8 cellular contexts compared by ENCODE assay signal in genomic region chr2:218290316-218291261, GRCh38. TPM values are rescaled to one million over a fixed set of nuclear protein-coding genes. Genes with fewer than 3 reads are reported as not detected.
DNase-seq lines count a peak whose midpoint lies in the region; ATAC-seq, FAIRE-seq and TF ChIP-seq lines count a peak whose summit lies in the region.

No MANE protein-coding gene starts in this region.

- no peak overlapping the region for H2BK5ac ChIP-seq in neuronal stem cell (ENCODE audit: low read length)

- DNase-seq in GM12892 (ENCODE audit: insufficient read length) (peak; percentile 57), MM.1S (peak; percentile 80), immature natural killer cell (peak; percentile 23 to 36 (median 29)), testis (no peak), neuronal stem cell (ENCODE audit: low spot score) (no peak), ureter (ENCODE audit: low spot score) (no peak)
- peak; percentile 80 for DNase-seq in activated effector memory CD4-positive, alpha-beta T cell treated with anti-CD3 and anti-CD28 coated beads, Interleukin-2, amount 50 U/mL, for 16 hours

- H3K27ac ChIP-seq in MM.1S (ENCODE audit: low read length) (peak overlapping the region; percentile 83), testis (peak overlapping the region; percentile 88 to 96), neuronal stem cell (replicated peaks; ENCODE audit: low read length) (no peak overlapping the region)

- FAIRE-seq in GM12892 (lab: Jason Lieb, UNC) = peak; percentile 69

- peak; percentile 54 for ATAC-seq in GM21737 (IDR thresholded peaks at IDR 0.05; ENCODE audit: unreplicated experiment)

- peaks cover 46% of the 10 kb centered on the region for H3F3A ChIP-seq in MM.1S (ENCODE audit: insufficient read depth, low read length)

- H3K79me2 ChIP-seq in MM.1S (ENCODE audit: low read length) = peaks cover 58% of the 10 kb centered on the region

- H3K9me2 ChIP-seq in MM.1S (replicated peaks; ENCODE audit: insufficient read depth, low read length) = no peaks in the 10 kb centered on the region

- peaks cover 6 to 12% (median 10%) of the 10 kb centered on the region in 3 donors for H3K27me3 Mint-ChIP-seq in immature natural killer cell (ENCODE audit: low read depth in 3 of 3)

- H2AK5ac ChIP-seq in neuronal stem cell (ENCODE audit: low read depth, low read length) = no peak overlapping the region

- H3K9ac ChIP-seq in MM.1S (ENCODE audit: low read length) (peak overlapping the region; percentile 80), neuronal stem cell (ENCODE audit: low read depth, low read length, poor library complexity) (no peak overlapping the region)

- H2BK12ac ChIP-seq in neuronal stem cell (ENCODE audit: low read length) = no peak overlapping the region

- intact Hi-C loops in testis (cut with DNase I; ENCODE audit: low total_unique reads) = loop anchor here (5.0 kb wide), 1 partner anchor 107 kb away; the partner anchor contains the start of gene CTDSP1

- H3K79me1 ChIP-seq in neuronal stem cell (ENCODE audit: low read depth, low read length) = no peaks in the 10 kb centered on the region

- H4K20me1 ChIP-seq in MM.1S (ENCODE audit: insufficient read depth, low read length) = no peaks in the 10 kb centered on the region

- H3K4me3 ChIP-seq in MM.1S (ENCODE audit: low read length) (peak overlapping the region; percentile 81), testis (peak overlapping the region in 1 of 2 donors; percentile 98), neuronal stem cell (ENCODE audit: low read length in 2 of 2) (no peak overlapping the region)

- peak overlapping the region; percentile 95 to 100 (median 98) for H3K27ac Mint-ChIP-seq in immature natural killer cell

- H2AFZ ChIP-seq in MM.1S (ENCODE audit: low read length) (no peak overlapping the region), neuronal stem cell (ENCODE audit: low read length) (no peak overlapping the region)

- H3K4me3 Mint-ChIP-seq in immature natural killer cell = peak overlapping the region; percentile 84 to 91 (median 89)

- H3K36me3 ChIP-seq in MM.1S (replicated peaks; ENCODE audit: insufficient read depth, low read length) (no peaks in the 10 kb centered on the region), testis (ENCODE audit: low read depth, missing control alignments) (no peaks in the 10 kb centered on the region), neuronal stem cell (replicated peaks in 1 of 2; ENCODE audit: control insufficient read depth in 2 of 2, insufficient read depth in 2 of 2, low read length in 2 of 2) (no peaks in the 10 kb centered on the region)

- H2BK15ac ChIP-seq in neuronal stem cell (ENCODE audit: low read length) = no peak overlapping the region

- peaks cover 82 to 83% of the 10 kb centered on the region in 2 donors for H3K4me1 Mint-ChIP-seq in immature natural killer cell

- peaks cover 0 to 3% (median 0%) of the 10 kb centered on the region in 3 donors for H3K36me3 Mint-ChIP-seq in immature natural killer cell

- no peak overlapping the region for H3K14ac ChIP-seq in neuronal stem cell (ENCODE audit: low read length)

- H3K9me3 ChIP-seq in MM.1S (replicated peaks; ENCODE audit: insufficient read depth, low read length) = no peaks in the 10 kb centered on the region
- no peaks in the 10 kb centered on the region for H3K9me3 ChIP-seq in testis
- peaks cover 0 to 4% of the 10 kb centered on the region in 2 donors for H3K9me3 ChIP-seq in neuronal stem cell (replicated peaks in 1 of 2; ENCODE audit: control insufficient read depth in 2 of 2, insufficient read depth in 1 of 2, low read depth in 1 of 2, low read length in 2 of 2)

- peak overlapping the region; percentile 97 for H3K4me2 ChIP-seq in MM.1S (ENCODE audit: low read depth, low read length)
- H3K4me2 ChIP-seq in neuronal stem cell (ENCODE audit: insufficient read depth, low read length, poor library complexity, severe bottlenecking) = no peak overlapping the region

- no peak overlapping the region for H3K23ac ChIP-seq in neuronal stem cell (ENCODE audit: low read depth, low read length, poor library complexity)

- H3K9me3 Mint-ChIP-seq in immature natural killer cell = no peaks in the 10 kb centered on the region

- no peak overlapping the region for H3K18ac ChIP-seq in neuronal stem cell (ENCODE audit: low read length)

- no peak overlapping the region for H4K91ac ChIP-seq in neuronal stem cell (ENCODE audit: low read depth, low read length, poor library complexity)

- WGBS in testis, 2 donors = 52 to 54% methylated on average over 11 to 12 of the region's 12 CpGs
- WGBS in neuronal stem cell (ENCODE audit: extremely low coverage in 2 of 2, insufficient read length in 2 of 2, insufficient replicate concordance in 1 of 2), 2 donors = no CpG with 5 or more reads among the region's 12 CpGs

- no peaks in the 10 kb centered on the region for H3K27me3 ChIP-seq in MM.1S (replicated peaks; ENCODE audit: insufficient read depth, low read length)
- no peaks in the 10 kb centered on the region for H3K27me3 ChIP-seq in testis
- peaks cover 0 to 40% (median 2%) of the 10 kb centered on the region in 3 experiments for H3K27me3 ChIP-seq in neuronal stem cell (ENCODE audit: control insufficient read depth in 3 of 3, insufficient read depth in 3 of 3, low read depth in 1 of 3, low read length in 3 of 3)

- peaks cover 56% of the 10 kb centered on the region for H3K4me1 ChIP-seq in MM.1S (ENCODE audit: low read length)
- peaks cover 55% of the 10 kb centered on the region for H3K4me1 ChIP-seq in testis
- peaks cover 8 to 28% of the 10 kb centered on the region in 2 donors for H3K4me1 ChIP-seq in neuronal stem cell (ENCODE audit: control insufficient read depth in 2 of 2, insufficient read depth in 1 of 2, low read depth in 1 of 2, low read length in 2 of 2)

- H2BK120ac ChIP-seq in neuronal stem cell (ENCODE audit: low read depth, low read length) = no peak overlapping the region

- H4K8ac ChIP-seq in neuronal stem cell (ENCODE audit: low read depth, low read length) = no peak overlapping the region

- no peak for TF ChIP-seq CTCF in MM.1S (IDR thresholded peaks at IDR 0.05; ENCODE audit: low read length)
- no peak for TF ChIP-seq CTCF in testis (IDR thresholded peaks at IDR 0.05)

- H3K4ac ChIP-seq in neuronal stem cell (ENCODE audit: low read length) = no peak overlapping the region

- TF ChIP-seq POLR2A in GM12892 (IDR thresholded peaks at IDR 0.05; ENCODE audit: low read depth, low read length) = no peak
- no peak for TF ChIP-seq POLR2A in testis (IDR thresholded peaks at IDR 0.05)

RNA-seq across cellular contexts. Expression of gene TMBIM1, which starts 1.7 kb away (rescaled TPM):
- polyA plus RNA-seq in GM12892 (2012; ENCODE audit: missing spikeins) = 18.7 TPM
- polyA plus RNA-seq in immature natural killer cell (100 to 1,000 TPM; 119 to 268 (median 155) TPM), testis (ENCODE audit: insufficient read depth, low read depth, low replicate concordance) (77.6 TPM)
- total RNA-seq in testis (10 to 100 TPM; 59.9 to 81.0 TPM), ureter (256 TPM)
- 10.4 TPM for polyA plus RNA-seq in neuronal stem cell (2013, experiment 1 of 2)
- 10.7 TPM for polyA plus RNA-seq in neuronal stem cell (2013, experiment 2 of 2)

RNA-seq across cellular contexts. Expression of gene PNKD, which starts 20.3 kb away (rescaled TPM):
- 41.8 TPM for polyA plus RNA-seq in GM12892 (2012; ENCODE audit: missing spikeins)
- 100 to 1,000 TPM in 1 of 3 donors, 10 to 100 TPM in 2; 96.3 to 145 (median 98.9) TPM for polyA plus RNA-seq in immature natural killer cell
- total RNA-seq in testis = 10 to 100 TPM; 79.3 to 84.2 TPM
- 90.7 TPM for polyA plus RNA-seq in testis (ENCODE audit: insufficient read depth, low read depth, low replicate concordance)
- polyA plus RNA-seq in neuronal stem cell (2013, experiment 1 of 2) = 58.6 TPM
- 61.7 TPM for polyA plus RNA-seq in neuronal stem cell (2013, experiment 2 of 2)
- total RNA-seq in ureter = 66.2 TPM

RNA-seq across cellular contexts. Expression of gene AAMP, which starts 20.7 kb away (rescaled TPM):
- 57.6 TPM for polyA plus RNA-seq in GM12892 (2012; ENCODE audit: missing spikeins)
- polyA plus RNA-seq in immature natural killer cell (100 to 1,000 TPM in 2 of 3 donors, 10 to 100 TPM in 1; 71.8 to 158 (median 101) TPM), testis (ENCODE audit: insufficient read depth, low read depth, low replicate concordance) (112 TPM)
- total RNA-seq in testis (100 to 1,000 TPM; 154 to 177 TPM), ureter (82.0 TPM)
- 45.1 TPM for polyA plus RNA-seq in neuronal stem cell (2013, experiment 1 of 2)
- 38.9 TPM for polyA plus RNA-seq in neuronal stem cell (2013, experiment 2 of 2)

RNA-seq across cellular contexts. Expression of gene GPBAR1, which starts 29.8 kb away (rescaled TPM):
- 0.21 TPM for polyA plus RNA-seq in GM12892 (2012; ENCODE audit: missing spikeins)
- 1 to 10 TPM in 1 of 3 donors, under 1 TPM in 2; 0.19 to 2.9 (median 0.22) TPM for polyA plus RNA-seq in immature natural killer cell
- total RNA-seq in testis = 1 to 10 TPM; 1.5 to 1.8 TPM
- 3.4 TPM for polyA plus RNA-seq in testis (ENCODE audit: insufficient read depth, low read depth, low replicate concordance)
- polyA plus RNA-seq in neuronal stem cell (2013, experiment 1 of 2) = 0.46 TPM
- polyA plus RNA-seq in neuronal stem cell (2013, experiment 2 of 2) = 0.44 TPM
- 1.5 TPM for total RNA-seq in ureter

Comparison
In these comparisons a context has a peak if more than half of its experiments do, and no peak if none do; other contexts are left out.
1. DNase-seq: peak in GM12892 (single experiment), MM.1S (single experiment), activated effector memory CD4-positive, alpha-beta T cell treated with anti-CD3 and anti-CD28 coated beads, Interleukin-2, amount 50 U/mL, for 16 hours (single experiment) and immature natural killer cell (3 of 3); none in testis (single experiment), neuronal stem cell (single experiment) and ureter (single experiment).